1 cellular context compared by ENCODE assay signal in genomic region chr4:183747931-183748664, GRCh38.
TF ChIP-seq lines count a peak whose summit lies in the region.

No MANE protein-coding gene starts in this region.

TF ChIP-seq in IMR-90, 13 proteins besides CTCF, POLR2A, EP300 and RAD21 (continued from another document):
- TF ChIP-seq, protein P1, sequence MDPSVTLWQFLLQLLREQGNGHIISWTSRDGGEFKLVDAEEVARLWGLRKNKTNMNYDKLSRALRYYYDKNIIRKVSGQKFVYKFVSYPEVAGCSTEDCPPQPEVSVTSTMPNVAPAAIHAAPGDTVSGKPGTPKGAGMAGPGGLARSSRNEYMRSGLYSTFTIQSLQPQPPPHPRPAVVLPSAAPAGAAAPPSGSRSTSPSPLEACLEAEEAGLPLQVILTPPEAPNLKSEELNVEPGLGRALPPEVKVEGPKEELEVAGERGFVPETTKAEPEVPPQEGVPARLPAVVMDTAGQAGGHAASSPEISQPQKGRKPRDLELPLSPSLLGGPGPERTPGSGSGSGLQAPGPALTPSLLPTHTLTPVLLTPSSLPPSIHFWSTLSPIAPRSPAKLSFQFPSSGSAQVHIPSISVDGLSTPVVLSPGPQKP (IDR thresholded peaks at IDR 0.05; ENCODE audit: borderline replicate concordance, low read depth, low read length), result no peak
- TF ChIP-seq MAFK (IDR thresholded peaks at IDR 0.05; ENCODE audit: low read depth, low read length) (no peak), NFE2L2 (IDR thresholded peaks at IDR 0.05; ENCODE audit: low read depth, low read length) (no peak), FOS (IDR thresholded peaks at IDR 0.05; ENCODE audit: low read depth, low read length) (no peak), BHLHE40 (IDR thresholded peaks at IDR 0.05; ENCODE audit: low read depth, low read length) (no peak), CEBPB (IDR thresholded peaks at IDR 0.05; ENCODE audit: low read depth, low read length) (no peak)
